ENCODE assay signal across 8 cellular contexts in genomic region chr2:240560084-240560479, GRCh38. TPM values are rescaled to one million over a fixed set of nuclear protein-coding genes. Genes with fewer than 3 reads are reported as not detected.
DNase-seq lines count a peak whose midpoint lies in the region; ATAC-seq, FAIRE-seq and TF ChIP-seq lines count a peak whose summit lies in the region.

TSS of gene DUSP28 (plus strand) at chr2:240560357. CDS start at chr2:240560685, 328 bp downstream.

- peak; percentile 80 for TF ChIP-seq POLR2A in GM12891 (IDR thresholded peaks at IDR 0.05; ENCODE audit: low read depth, low read length)

- H3K4me1 ChIP-seq in right cardiac atrium (ENCODE audit: control insufficient read depth, insufficient read depth, low read length) (peaks cover 4% of the 10 kb centered on the region), aorta (ENCODE audit: control insufficient read depth in 1 of 2, insufficient read depth in 2 of 2, low read length in 2 of 2) (no peaks in the 10 kb centered on the region)

- DNase-seq in GM12891 (ENCODE audit: insufficient read length, low spot score) (peak; percentile 86), NCI-H1092 (lab: John Stamatoyannopoulos, UW) (peak; percentile 65), amniotic stem cell (lab: John Stamatoyannopoulos, UW) (peak; percentile 77), right cardiac atrium (peak; percentile 95 to 98 (median 98)), putamen (ENCODE audit: low spot score) (peak; percentile 90), aorta (peak; percentile 97)

- H3K4me3 ChIP-seq in right cardiac atrium (ENCODE audit: low read length) (peak within 1 kb of the TSS; percentile 76), aorta (ENCODE audit: low read length in 2 of 2) (peak within 1 kb of the TSS; percentile 67 to 71)

- WGBS in right cardiac atrium = under 1% methylated on average over 39 of the region's 39 CpGs
- WGBS in aorta, 2 donors = 0 to 1% methylated on average over 17 to 39 of the region's 39 CpGs

- intact Hi-C loops in T-helper 1 cell treated with Interleukin-12 subunit alpha and Interleukin-12 subunit beta and Interleukin-4 antibody, amounts not matched to agents 30 ng/mL and 1 ng/mL, for 36 hours (cut with micrococcal nuclease) = loop anchor here (1.0 to 10.0 kb wide), 8 partner anchors 46 to 1275 kb away; partner anchors contain the start of genes ATG4B, MTERF4, NDUFA10 and THAP4
- intact Hi-C loops in right cardiac atrium (cut with DNase I) (no loop called here), aorta (cut with DNase I) (loop anchor here in 1 of 2 donors (2.0 to 10.0 kb wide), 2 partner anchors 27 to 435 kb away; partner anchors contain the start of genes CAPN10 and SNED1)

- no peaks in the 10 kb centered on the region for H3K9me3 ChIP-seq in right cardiac atrium (ENCODE audit: control insufficient read depth, low read length)
- no peaks in the 10 kb centered on the region for H3K9me3 ChIP-seq in aorta (ENCODE audit: control insufficient read depth, low read length)

- ATAC-seq in HG02588 (IDR thresholded peaks at IDR 0.05; ENCODE audit: unreplicated experiment) (peak; percentile 56), right cardiac atrium (peak; percentile 87 to 88), aorta (ENCODE audit: low FRiP score) (peak; percentile 93)

- FAIRE-seq in GM12891 (lab: Jason Lieb, UNC) = peak; percentile 93

- H3K27ac ChIP-seq in right cardiac atrium (ENCODE audit: low read length) (peak within 1 kb of the TSS; percentile 97), aorta (ENCODE audit: low read depth in 1 of 2, low read length in 2 of 2) (peak within 1 kb of the TSS; percentile 83 to 87)

- H3K27me3 ChIP-seq in right cardiac atrium (ENCODE audit: control insufficient read depth, insufficient read depth) (no peaks in the 10 kb centered on the region), aorta (ENCODE audit: control insufficient read depth in 1 of 2, insufficient read depth in 2 of 2, low read length in 1 of 2) (no peaks in the 10 kb centered on the region)

- H3K36me3 ChIP-seq in aorta (ENCODE audit: control insufficient read depth in 1 of 2, insufficient read depth in 2 of 2, low read length in 1 of 2) = no peaks in the 10 kb centered on the region

TF ChIP-seq in GM12891, 5 proteins besides CTCF, POLR2A, EP300 and RAD21:
- TF ChIP-seq SPI1 (IDR thresholded peaks at IDR 0.05; ENCODE audit: low read depth, low read length) = no peak
- TF ChIP-seq POU2F2 (IDR thresholded peaks at IDR 0.05; ENCODE audit: low read depth, low read length) = no peak
- TF ChIP-seq PAX5 (IDR thresholded peaks at IDR 0.05; ENCODE audit: insufficient read depth, low read length, severe bottlenecking) = no peak
- no peak for TF ChIP-seq TAF1 (IDR thresholded peaks at IDR 0.05; ENCODE audit: low read depth, low read length)
- TF ChIP-seq POLR2AphosphoS5 (IDR thresholded peaks at IDR 0.05; ENCODE audit: low read depth, low read length) = peak; percentile 79

RNA-seq across cellular contexts. Expression of gene DUSP28, which starts in this region (rescaled TPM):
- 6.9 TPM for polyA plus RNA-seq in GM12891 (2012; ENCODE audit: low read depth, missing spikeins)
- 10.3 and 10.9 TPM in 2 replicates for total RNA-seq in T-helper 1 cell treated with Interleukin-12 subunit alpha and Interleukin-12 subunit beta and Interleukin-4 antibody, amounts not matched to agents 30 ng/mL and 1 ng/mL, for 36 hours
- total RNA-seq in right cardiac atrium (10 to 100 TPM in 3 of 4 donors, 1 to 10 TPM in 1; 9.6 to 14.9 (median 11.7) TPM), aorta (1 to 10 TPM; 2.1 to 3.4 TPM)
- polyA plus RNA-seq in right cardiac atrium (10.9 TPM), aorta (1 to 10 TPM; 3.0 to 5.0 TPM)

Comparison
In these comparisons a context has a peak if more than half of its experiments do, and no peak if none do; other contexts are left out.
1. Peak in every context shown above with its lines: DNase-seq, ATAC-seq, H3K4me3 ChIP-seq and H3K27ac ChIP-seq.